1 cellular context compared by ENCODE assay signal in the genomic region with DNA sequence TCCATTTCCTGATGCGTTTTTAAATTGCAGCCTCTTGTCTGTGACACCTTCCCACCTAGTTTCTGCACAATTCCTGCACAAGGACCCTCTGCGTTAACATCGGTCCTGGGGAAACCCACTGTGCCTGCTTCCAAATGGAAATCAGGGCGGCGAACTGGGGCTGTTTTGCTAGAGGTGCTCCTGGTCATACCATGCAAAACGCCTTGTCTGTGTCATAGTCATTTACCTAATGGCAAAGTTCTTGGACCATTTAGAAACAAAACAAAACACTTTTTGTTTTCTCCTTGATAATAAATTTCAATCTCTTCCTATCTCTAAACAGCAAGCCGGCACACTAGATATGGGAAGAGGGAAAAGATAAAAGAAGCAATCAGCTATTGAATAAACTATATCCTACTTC.
TF ChIP-seq lines count a peak whose summit lies in the region.

No MANE protein-coding gene starts in this region.

TF ChIP-seq in K562, 482 proteins besides CTCF, POLR2A, EP300 and RAD21 (continued from another document and continues in another):
- TF ChIP-seq, protein P1, sequence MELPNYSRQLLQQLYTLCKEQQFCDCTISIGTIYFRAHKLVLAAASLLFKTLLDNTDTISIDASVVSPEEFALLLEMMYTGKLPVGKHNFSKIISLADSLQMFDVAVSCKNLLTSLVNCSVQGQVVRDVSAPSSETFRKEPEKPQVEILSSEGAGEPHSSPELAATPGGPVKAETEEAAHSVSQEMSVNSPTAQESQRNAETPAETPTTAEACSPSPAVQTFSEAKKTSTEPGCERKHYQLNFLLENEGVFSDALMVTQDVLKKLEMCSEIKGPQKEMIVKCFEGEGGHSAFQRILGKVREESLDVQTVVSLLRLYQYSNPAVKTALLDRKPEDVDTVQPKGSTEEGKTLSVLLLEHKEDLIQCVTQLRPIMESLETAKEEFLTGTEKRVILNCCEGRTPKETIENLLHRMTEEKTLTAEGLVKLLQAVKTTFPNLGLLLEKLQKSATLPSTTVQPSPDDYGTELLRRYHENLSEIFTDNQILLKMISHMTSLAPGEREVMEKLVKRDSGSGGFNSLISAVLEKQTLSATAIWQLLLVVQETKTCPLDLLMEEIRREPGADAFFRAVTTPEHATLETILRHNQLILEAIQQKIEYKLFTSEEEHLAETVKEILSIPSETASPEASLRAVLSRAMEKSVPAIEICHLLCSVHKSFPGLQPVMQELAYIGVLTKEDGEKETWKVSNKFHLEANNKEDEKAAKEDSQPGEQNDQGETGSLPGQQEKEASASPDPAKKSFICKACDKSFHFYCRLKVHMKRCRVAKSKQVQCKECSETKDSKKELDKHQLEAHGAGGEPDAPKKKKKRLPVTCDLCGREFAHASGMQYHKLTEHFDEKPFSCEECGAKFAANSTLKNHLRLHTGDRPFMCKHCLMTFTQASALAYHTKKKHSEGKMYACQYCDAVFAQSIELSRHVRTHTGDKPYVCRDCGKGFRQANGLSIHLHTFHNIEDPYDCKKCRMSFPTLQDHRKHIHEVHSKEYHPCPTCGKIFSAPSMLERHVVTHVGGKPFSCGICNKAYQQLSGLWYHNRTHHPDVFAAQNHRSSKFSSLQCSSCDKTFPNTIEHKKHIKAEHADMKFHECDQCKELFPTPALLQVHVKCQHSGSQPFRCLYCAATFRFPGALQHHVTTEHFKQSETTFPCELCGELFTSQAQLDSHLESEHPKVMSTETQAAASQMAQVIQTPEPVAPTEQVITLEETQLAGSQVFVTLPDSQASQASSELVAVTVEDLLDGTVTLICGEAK (IDR thresholded peaks at IDR 0.05) = 0 out of 2 replicates have a peak, but pooled peaks have one; percentile 13
- TF ChIP-seq, protein P1 (CRISPR knock-in tag; IDR thresholded peaks at IDR 0.05) = no peak
- TF ChIP-seq NFRKB (IDR thresholded peaks at IDR 0.05; ENCODE audit: low read depth) (no peak), ELF2 (CRISPR knock-in tag; IDR thresholded peaks at IDR 0.05) (no peak), NONO (IDR thresholded peaks at IDR 0.05; ENCODE audit: low read depth in 2 of 2, low read length in 1 of 2) (no peak), NFIX (CRISPR knock-in tag; IDR thresholded peaks at IDR 0.05; ENCODE audit: low read depth) (no peak), TAF1 (IDR thresholded peaks at IDR 0.05; ENCODE audit: control insufficient read depth, extremely low read depth, insufficient read depth, low read length, severe bottlenecking) (peak; percentile 33), ZNF717 (CRISPR knock-in tag; IDR thresholded peaks at IDR 0.05) (no peak), NR2F6 (CRISPR knock-in tag; IDR thresholded peaks at IDR 0.05) (no peak), KLF1 (tag; IDR thresholded peaks at IDR 0.05) (no peak), MTA2 (IDR thresholded peaks at IDR 0.05; ENCODE audit: low read depth) (peak; percentile 6; the same call in 1 of the 2 replicates), HDAC6 (IDR thresholded peaks at IDR 0.05; ENCODE audit: low read depth, low read length) (no peak), SAP30 (IDR thresholded peaks at IDR 0.05; ENCODE audit: borderline replicate concordance, insufficient read depth, low read depth, low read length, poor library complexity, severe bottlenecking) (no peak), RNF2 (IDR thresholded peaks at IDR 0.05) (no peak), ZNF785 (CRISPR knock-in tag; IDR thresholded peaks at IDR 0.05) (no peak), KLF16 (IDR thresholded peaks at IDR 0.05) (0 out of 2 replicates have a peak, but pooled peaks have one; percentile 26), TAL1 (IDR thresholded peaks at IDR 0.05) (peak; percentile 33), ILF3 (IDR thresholded peaks at IDR 0.05; ENCODE audit: borderline replicate concordance) (no peak), DDX20 (tag; IDR thresholded peaks at IDR 0.05; ENCODE audit: low read depth) (no peak), ZNF12 (CRISPR knock-in tag; IDR thresholded peaks at IDR 0.05) (no peak), PML (IDR thresholded peaks at IDR 0.05; ENCODE audit: low read length) (0 out of 2 replicates have a peak, but pooled peaks have one; percentile 1), ZNF57 (CRISPR knock-in tag; IDR thresholded peaks at IDR 0.05) (no peak), ARID1B (IDR thresholded peaks at IDR 0.05) (peak; percentile 66), PTRF (tag; IDR thresholded peaks at IDR 0.05) (no peak), DPF2 (IDR thresholded peaks at IDR 0.05) (no peak), ZNF583 (CRISPR knock-in tag; IDR thresholded peaks at IDR 0.05) (no peak), MTF1 (CRISPR knock-in tag; IDR thresholded peaks at IDR 0.05; ENCODE audit: borderline replicate concordance) (no peak), CBX2 (IDR thresholded peaks at IDR 0.05; ENCODE audit: insufficient read depth, low read length, poor library complexity, severe bottlenecking) (no peak), CBFA2T3 (IDR thresholded peaks at IDR 0.05) (peak; percentile 64), ZNF140 (CRISPR knock-in tag; IDR thresholded peaks at IDR 0.05) (no peak), TEAD4 (IDR thresholded peaks at IDR 0.05; ENCODE audit: low read length) (0 out of 2 replicates have a peak, but pooled peaks have one; percentile 32), TEAD4 (CRISPR knock-in tag; IDR thresholded peaks at IDR 0.05; ENCODE audit: borderline replicate concordance) (no peak), NCOA1 (IDR thresholded peaks at IDR 0.05; ENCODE audit: low read depth) (no peak), MBD2 (IDR thresholded peaks at IDR 0.05; ENCODE audit: borderline replicate concordance, low read depth) (no peak), MTA1 (IDR thresholded peaks at IDR 0.05; ENCODE audit: borderline replicate concordance) (no peak)
- TF ChIP-seq, protein P2, sequence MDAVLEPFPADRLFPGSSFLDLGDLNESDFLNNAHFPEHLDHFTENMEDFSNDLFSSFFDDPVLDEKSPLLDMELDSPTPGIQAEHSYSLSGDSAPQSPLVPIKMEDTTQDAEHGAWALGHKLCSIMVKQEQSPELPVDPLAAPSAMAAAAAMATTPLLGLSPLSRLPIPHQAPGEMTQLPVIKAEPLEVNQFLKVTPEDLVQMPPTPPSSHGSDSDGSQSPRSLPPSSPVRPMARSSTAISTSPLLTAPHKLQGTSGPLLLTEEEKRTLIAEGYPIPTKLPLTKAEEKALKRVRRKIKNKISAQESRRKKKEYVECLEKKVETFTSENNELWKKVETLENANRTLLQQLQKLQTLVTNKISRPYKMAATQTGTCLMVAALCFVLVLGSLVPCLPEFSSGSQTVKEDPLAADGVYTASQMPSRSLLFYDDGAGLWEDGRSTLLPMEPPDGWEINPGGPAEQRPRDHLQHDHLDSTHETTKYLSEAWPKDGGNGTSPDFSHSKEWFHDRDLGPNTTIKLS (IDR thresholded peaks at IDR 0.05; ENCODE audit: borderline replicate concordance, low read depth) = no peak
- TF ChIP-seq, protein P3, sequence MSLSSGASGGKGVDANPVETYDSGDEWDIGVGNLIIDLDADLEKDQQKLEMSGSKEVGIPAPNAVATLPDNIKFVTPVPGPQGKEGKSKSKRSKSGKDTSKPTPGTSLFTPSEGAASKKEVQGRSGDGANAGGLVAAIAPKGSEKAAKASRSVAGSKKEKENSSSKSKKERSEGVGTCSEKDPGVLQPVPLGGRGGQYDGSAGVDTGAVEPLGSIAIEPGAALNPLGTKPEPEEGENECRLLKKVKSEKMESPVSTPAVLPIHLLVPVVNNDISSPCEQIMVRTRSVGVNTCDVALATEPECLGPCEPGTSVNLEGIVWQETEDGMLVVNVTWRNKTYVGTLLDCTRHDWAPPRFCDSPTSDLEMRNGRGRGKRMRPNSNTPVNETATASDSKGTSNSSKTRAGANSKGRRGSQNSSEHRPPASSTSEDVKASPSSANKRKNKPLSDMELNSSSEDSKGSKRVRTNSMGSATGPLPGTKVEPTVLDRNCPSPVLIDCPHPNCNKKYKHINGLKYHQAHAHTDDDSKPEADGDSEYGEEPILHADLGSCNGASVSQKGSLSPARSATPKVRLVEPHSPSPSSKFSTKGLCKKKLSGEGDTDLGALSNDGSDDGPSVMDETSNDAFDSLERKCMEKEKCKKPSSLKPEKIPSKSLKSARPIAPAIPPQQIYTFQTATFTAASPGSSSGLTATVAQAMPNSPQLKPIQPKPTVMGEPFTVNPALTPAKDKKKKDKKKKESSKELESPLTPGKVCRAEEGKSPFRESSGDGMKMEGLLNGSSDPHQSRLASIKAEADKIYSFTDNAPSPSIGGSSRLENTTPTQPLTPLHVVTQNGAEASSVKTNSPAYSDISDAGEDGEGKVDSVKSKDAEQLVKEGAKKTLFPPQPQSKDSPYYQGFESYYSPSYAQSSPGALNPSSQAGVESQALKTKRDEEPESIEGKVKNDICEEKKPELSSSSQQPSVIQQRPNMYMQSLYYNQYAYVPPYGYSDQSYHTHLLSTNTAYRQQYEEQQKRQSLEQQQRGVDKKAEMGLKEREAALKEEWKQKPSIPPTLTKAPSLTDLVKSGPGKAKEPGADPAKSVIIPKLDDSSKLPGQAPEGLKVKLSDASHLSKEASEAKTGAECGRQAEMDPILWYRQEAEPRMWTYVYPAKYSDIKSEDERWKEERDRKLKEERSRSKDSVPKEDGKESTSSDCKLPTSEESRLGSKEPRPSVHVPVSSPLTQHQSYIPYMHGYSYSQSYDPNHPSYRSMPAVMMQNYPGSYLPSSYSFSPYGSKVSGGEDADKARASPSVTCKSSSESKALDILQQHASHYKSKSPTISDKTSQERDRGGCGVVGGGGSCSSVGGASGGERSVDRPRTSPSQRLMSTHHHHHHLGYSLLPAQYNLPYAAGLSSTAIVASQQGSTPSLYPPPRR (CRISPR knock-in tag; IDR thresholded peaks at IDR 0.05; ENCODE audit: borderline replicate concordance) = no peak
- TF ChIP-seq, protein P4, sequence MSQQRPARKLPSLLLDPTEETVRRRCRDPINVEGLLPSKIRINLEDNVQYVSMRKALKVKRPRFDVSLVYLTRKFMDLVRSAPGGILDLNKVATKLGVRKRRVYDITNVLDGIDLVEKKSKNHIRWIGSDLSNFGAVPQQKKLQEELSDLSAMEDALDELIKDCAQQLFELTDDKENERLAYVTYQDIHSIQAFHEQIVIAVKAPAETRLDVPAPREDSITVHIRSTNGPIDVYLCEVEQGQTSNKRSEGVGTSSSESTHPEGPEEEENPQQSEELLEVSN (IDR thresholded peaks at IDR 0.05; ENCODE audit: borderline replicate concordance in 1 of 2, extremely low read depth in 1 of 2, insufficient read depth in 1 of 2, insufficient read length in 1 of 2, low read depth in 1 of 2, low read length in 1 of 2, poor library complexity in 1 of 2, severe bottlenecking in 1 of 2) = no peak
- TF ChIP-seq, protein P5, sequence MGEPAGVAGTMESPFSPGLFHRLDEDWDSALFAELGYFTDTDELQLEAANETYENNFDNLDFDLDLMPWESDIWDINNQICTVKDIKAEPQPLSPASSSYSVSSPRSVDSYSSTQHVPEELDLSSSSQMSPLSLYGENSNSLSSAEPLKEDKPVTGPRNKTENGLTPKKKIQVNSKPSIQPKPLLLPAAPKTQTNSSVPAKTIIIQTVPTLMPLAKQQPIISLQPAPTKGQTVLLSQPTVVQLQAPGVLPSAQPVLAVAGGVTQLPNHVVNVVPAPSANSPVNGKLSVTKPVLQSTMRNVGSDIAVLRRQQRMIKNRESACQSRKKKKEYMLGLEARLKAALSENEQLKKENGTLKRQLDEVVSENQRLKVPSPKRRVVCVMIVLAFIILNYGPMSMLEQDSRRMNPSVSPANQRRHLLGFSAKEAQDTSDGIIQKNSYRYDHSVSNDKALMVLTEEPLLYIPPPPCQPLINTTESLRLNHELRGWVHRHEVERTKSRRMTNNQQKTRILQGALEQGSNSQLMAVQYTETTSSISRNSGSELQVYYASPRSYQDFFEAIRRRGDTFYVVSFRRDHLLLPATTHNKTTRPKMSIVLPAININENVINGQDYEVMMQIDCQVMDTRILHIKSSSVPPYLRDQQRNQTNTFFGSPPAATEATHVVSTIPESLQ (CRISPR knock-in tag; IDR thresholded peaks at IDR 0.05) = no peak
- TF ChIP-seq, protein P6, sequence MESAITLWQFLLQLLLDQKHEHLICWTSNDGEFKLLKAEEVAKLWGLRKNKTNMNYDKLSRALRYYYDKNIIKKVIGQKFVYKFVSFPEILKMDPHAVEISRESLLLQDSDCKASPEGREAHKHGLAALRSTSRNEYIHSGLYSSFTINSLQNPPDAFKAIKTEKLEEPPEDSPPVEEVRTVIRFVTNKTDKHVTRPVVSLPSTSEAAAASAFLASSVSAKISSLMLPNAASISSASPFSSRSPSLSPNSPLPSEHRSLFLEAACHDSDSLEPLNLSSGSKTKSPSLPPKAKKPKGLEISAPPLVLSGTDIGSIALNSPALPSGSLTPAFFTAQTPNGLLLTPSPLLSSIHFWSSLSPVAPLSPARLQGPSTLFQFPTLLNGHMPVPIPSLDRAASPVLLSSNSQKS (CRISPR knock-in tag; IDR thresholded peaks at IDR 0.05) = no peak
- TF ChIP-seq, protein P7, sequence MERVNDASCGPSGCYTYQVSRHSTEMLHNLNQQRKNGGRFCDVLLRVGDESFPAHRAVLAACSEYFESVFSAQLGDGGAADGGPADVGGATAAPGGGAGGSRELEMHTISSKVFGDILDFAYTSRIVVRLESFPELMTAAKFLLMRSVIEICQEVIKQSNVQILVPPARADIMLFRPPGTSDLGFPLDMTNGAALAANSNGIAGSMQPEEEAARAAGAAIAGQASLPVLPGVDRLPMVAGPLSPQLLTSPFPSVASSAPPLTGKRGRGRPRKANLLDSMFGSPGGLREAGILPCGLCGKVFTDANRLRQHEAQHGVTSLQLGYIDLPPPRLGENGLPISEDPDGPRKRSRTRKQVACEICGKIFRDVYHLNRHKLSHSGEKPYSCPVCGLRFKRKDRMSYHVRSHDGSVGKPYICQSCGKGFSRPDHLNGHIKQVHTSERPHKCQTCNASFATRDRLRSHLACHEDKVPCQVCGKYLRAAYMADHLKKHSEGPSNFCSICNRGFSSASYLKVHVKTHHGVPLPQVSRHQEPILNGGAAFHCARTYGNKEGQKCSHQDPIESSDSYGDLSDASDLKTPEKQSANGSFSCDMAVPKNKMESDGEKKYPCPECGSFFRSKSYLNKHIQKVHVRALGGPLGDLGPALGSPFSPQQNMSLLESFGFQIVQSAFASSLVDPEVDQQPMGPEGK (CRISPR knock-in tag; IDR thresholded peaks at IDR 0.05; ENCODE audit: borderline replicate concordance) = no peak
